Comparison of ENCODE assay signal across 21 cellular contexts in genomic region chr6:46923476-46923875, GRCh38. TPM values are rescaled to one million over a fixed set of nuclear protein-coding genes. Genes with fewer than 3 reads are reported as not detected.
DNase-seq lines count a peak whose midpoint lies in the region; ATAC-seq and TF ChIP-seq lines count a peak whose summit lies in the region.
"Had no signal": no experiment of that assay in that cellular context is flagged by ENCODE, and none has a peak within 500 bp of the region (broad histone marks: within the 10 kb centered on the region; RNA-seq: fewer than 3 reads in every experiment).

No MANE protein-coding gene starts in this region.

- H3K27me3 ChIP-seq in esophagus squamous epithelium: no peaks in the 10 kb centered on the region
- H3K27me3 ChIP-seq in lower lobe of right lung (ENCODE audit: low read depth): no peaks in the 10 kb centered on the region
- no peaks in the 10 kb centered on the region for H3K27me3 ChIP-seq in skeletal muscle tissue (ENCODE audit: control insufficient read depth in 3 of 3, insufficient read depth in 3 of 3, low read length in 3 of 3)

- H3K4me1 ChIP-seq in esophagus squamous epithelium: peaks cover 0 to 10% (median 0%) of the 10 kb centered on the region in 3 donors
- peaks cover 66% of the 10 kb centered on the region for H3K4me1 ChIP-seq in lower lobe of right lung
- peaks cover 2 to 14% (median 9%) of the 10 kb centered on the region in 3 donors for H3K4me1 ChIP-seq in skeletal muscle tissue (ENCODE audit: control insufficient read depth in 3 of 3, insufficient read depth in 3 of 3, low read length in 3 of 3)
- H3K4me1 ChIP-seq: Caco-2 had no signal

- H3K27ac ChIP-seq in esophagus squamous epithelium (peak overlapping the region in 3 of 4 donors; percentile 50 to 71 (median 53)), lower lobe of right lung (peak overlapping the region; percentile 91), skeletal muscle tissue (ENCODE audit: low read depth, low read length) (peak overlapping the region; percentile 75)

- no peaks in the 10 kb centered on the region for H3K36me3 Mint-ChIP-seq in activated T-cell treated with anti-CD3 and anti-CD28 coated beads, Interleukin-2, amount 50 U/mL, for 72 hours (ENCODE audit: insufficient read depth in 2 of 2)
- no peaks in the 10 kb centered on the region for H3K36me3 Mint-ChIP-seq in activated naive CD8-positive, alpha-beta T cell treated with anti-CD3 and anti-CD28 coated beads, Interleukin-2, amount 50 U/mL, for 24 hours (ENCODE audit: low read depth)

- H3K36me3 ChIP-seq in esophagus squamous epithelium (no peaks in the 10 kb centered on the region), lower lobe of right lung (no peaks in the 10 kb centered on the region), skeletal muscle tissue (ENCODE audit: control insufficient read depth in 3 of 3, insufficient read depth in 3 of 3, low read length in 3 of 3) (no peaks in the 10 kb centered on the region)

- no peak for TF ChIP-seq CTCF in esophagus squamous epithelium (IDR thresholded peaks at IDR 0.05)
- TF ChIP-seq CTCF in lower lobe of right lung (IDR thresholded peaks at IDR 0.05): no peak

- no peak overlapping the region for H3K27ac Mint-ChIP-seq in activated T-cell treated with anti-CD3 and anti-CD28 coated beads, Interleukin-2, amount 50 U/mL, for 72 hours
- no peak overlapping the region for H3K27ac Mint-ChIP-seq in activated naive CD8-positive, alpha-beta T cell treated with anti-CD3 and anti-CD28 coated beads, Interleukin-2, amount 50 U/mL, for 24 hours
- H3K27ac Mint-ChIP-seq: CD4-positive, alpha-beta T cell; H9 had no signal

- no peak overlapping the region for H3K4me3 ChIP-seq in esophagus squamous epithelium
- H3K4me3 ChIP-seq in lower lobe of right lung: peak overlapping the region; percentile 62
- H3K4me3 ChIP-seq in skeletal muscle tissue (ENCODE audit: low read length in 3 of 3): no peak overlapping the region
- H3K4me3 ChIP-seq: A549 had no signal

- intact Hi-C loops in esophagus squamous epithelium (cut with DNase I): no loop called here
- intact Hi-C loops in lower lobe of right lung (cut with DNase I): no loop called here

- H3K9me3 ChIP-seq in esophagus squamous epithelium (no peaks in the 10 kb centered on the region), lower lobe of right lung (no peaks in the 10 kb centered on the region), skeletal muscle tissue (ENCODE audit: control insufficient read depth in 3 of 3, low read length in 3 of 3) (no peaks in the 10 kb centered on the region)
- H3K9me3 ChIP-seq: A549, Caco-2 had no signal

- H3K4me1 Mint-ChIP-seq in activated T-cell treated with anti-CD3 and anti-CD28 coated beads, Interleukin-2, amount 50 U/mL, for 72 hours (ENCODE audit: low read depth): no peaks in the 10 kb centered on the region
- H3K4me1 Mint-ChIP-seq in activated naive CD8-positive, alpha-beta T cell treated with anti-CD3 and anti-CD28 coated beads, Interleukin-2, amount 50 U/mL, for 24 hours: no peaks in the 10 kb centered on the region

- DNase-seq in NCI-H1694 (lab: John Stamatoyannopoulos, UW) (peak; percentile 33), esophagus squamous epithelium (lab: John Stamatoyannopoulos, UW) (no peak), lower lobe of right lung (no peak)
- no peak for DNase-seq in central memory CD4-positive, alpha-beta T cell
- no peak for DNase-seq in activated T-cell treated with anti-CD3 and anti-CD28 coated beads, Interleukin-2, amount 50 U/mL, for 72 hours
- no peak for DNase-seq in activated naive CD8-positive, alpha-beta T cell treated with anti-CD3 and anti-CD28 coated beads, Interleukin-2, amount 50 U/mL, for 24 hours
- DNase-seq in stimulated activated CD4-positive, alpha-beta T cell treated with anti-CD3 and anti-CD28 coated beads, Interleukin-2, amount 100 ng/mL, for 24 hours: no peak
- DNase-seq: Caco-2; CD4-positive, alpha-beta T cell; H9; KBM-7; NCI-H1105 treated with DMSO at 0.1 percent for 48 hours; NCI-H187; NCI-H2107; NCI-H510A; NCI-H748 treated with DMSO at 0.1 percent for 48 hours; NK-92 treated with Interleukin-12 subunit alpha and Interleukin-12 subunit beta, amount 100 ng/mL, for 24 hours had no signal

- no peak overlapping the region for H3K9ac ChIP-seq in skeletal muscle tissue (ENCODE audit: low read depth in 1 of 3, low read length in 3 of 3)

- WGBS in esophagus squamous epithelium, 2 donors: 69 to 72% methylated on average over 7 of the region's 7 CpGs

- H3K27me3 Mint-ChIP-seq in activated T-cell treated with anti-CD3 and anti-CD28 coated beads, Interleukin-2, amount 50 U/mL, for 72 hours (ENCODE audit: low read depth): peaks cover 31% of the 10 kb centered on the region
- peaks cover 4% of the 10 kb centered on the region for H3K27me3 Mint-ChIP-seq in activated naive CD8-positive, alpha-beta T cell treated with anti-CD3 and anti-CD28 coated beads, Interleukin-2, amount 50 U/mL, for 24 hours
- H3K27me3 Mint-ChIP-seq: CD4-positive, alpha-beta T cell had no signal

- peak; percentile 36 to 42 for ATAC-seq in lower lobe of right lung
- no peak for ATAC-seq in activated T-cell treated with anti-CD3 and anti-CD28 coated beads, Interleukin-2, amount 50 U/mL, for 72 hours (replicated peaks in 1 of 2)
- ATAC-seq in activated naive CD8-positive, alpha-beta T cell treated with anti-CD3 and anti-CD28 coated beads, Interleukin-2, amount 50 U/mL, for 24 hours: no peak
- ATAC-seq: A549, HepG2 had no signal

- H3K9me3 Mint-ChIP-seq in activated T-cell treated with anti-CD3 and anti-CD28 coated beads, Interleukin-2, amount 50 U/mL, for 72 hours: peaks cover 2 to 3% of the 10 kb centered on the region in 2 donors
- H3K9me3 Mint-ChIP-seq in activated naive CD8-positive, alpha-beta T cell treated with anti-CD3 and anti-CD28 coated beads, Interleukin-2, amount 50 U/mL, for 24 hours: no peaks in the 10 kb centered on the region
- H3K9me3 Mint-ChIP-seq: CD4-positive, alpha-beta T cell; H9 had no signal

- no peak overlapping the region for H3K4me3 Mint-ChIP-seq in activated T-cell treated with anti-CD3 and anti-CD28 coated beads, Interleukin-2, amount 50 U/mL, for 72 hours
- no peak overlapping the region for H3K4me3 Mint-ChIP-seq in activated naive CD8-positive, alpha-beta T cell treated with anti-CD3 and anti-CD28 coated beads, Interleukin-2, amount 50 U/mL, for 24 hours
- H3K4me3 Mint-ChIP-seq: CD4-positive, alpha-beta T cell; H9 had no signal

- TF ChIP-seq POLR2A in esophagus squamous epithelium (IDR thresholded peaks at IDR 0.05): no peak

RNA-seq across cellular contexts. Expression of gene ADGRF5, which starts 1.7 kb away (rescaled TPM):
- total RNA-seq in esophagus squamous epithelium (1 to 10 TPM; 1.1 to 9.5 (median 4.0) TPM), lower lobe of right lung (238 TPM), skeletal muscle tissue (26.1 TPM)
- not detected for total RNA-seq in activated T-cell treated with anti-CD3 and anti-CD28 coated beads, Interleukin-2, amount 50 U/mL, for 72 hours
- total RNA-seq: Caco-2; CD4-positive, alpha-beta T cell; H9; HepG2; OCI-LY7 had no signal

Comparison
In these comparisons a context has a peak if more than half of its experiments do, and no peak if none do; other contexts are left out.
1. ATAC-seq: peak in lower lobe of right lung (2 of 2); none in activated T-cell treated with anti-CD3 and anti-CD28 coated beads, Interleukin-2, amount 50 U/mL, for 72 hours (0 of 2) and activated naive CD8-positive, alpha-beta T cell treated with anti-CD3 and anti-CD28 coated beads, Interleukin-2, amount 50 U/mL, for 24 hours (single experiment).
2. Peak in every context shown above with its lines, with median percentiles within 50 percentile points of each other: H3K27ac ChIP-seq.